In the genomic region with DNA sequence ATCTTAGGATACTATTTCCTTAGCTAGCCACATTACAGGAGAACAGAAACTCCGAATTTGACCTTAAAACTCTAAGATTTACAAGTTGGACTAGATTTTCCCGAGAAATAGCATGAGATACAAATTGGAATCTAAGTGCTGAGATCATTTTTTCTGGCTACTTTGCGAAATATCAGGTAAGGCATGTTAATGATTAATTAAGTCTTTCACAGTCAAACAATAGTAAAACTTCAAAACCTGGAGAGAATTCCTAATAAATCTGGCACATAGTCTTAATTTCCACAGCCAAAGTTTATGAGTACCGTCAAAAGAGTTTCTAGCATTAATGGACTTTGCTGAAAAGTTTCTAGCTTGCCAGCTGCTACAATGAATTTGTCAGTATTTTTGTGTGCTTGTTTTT, we compare ENCODE assay signal across 28 cellular contexts.
"Had no signal": no experiment of that assay in that cellular context is flagged by ENCODE, and none has a peak within 500 bp of the region (broad histone marks: within the 10 kb centered on the region; RNA-seq: fewer than 3 reads in every experiment).

No MANE protein-coding gene starts in this region.

- H3K27ac ChIP-seq: colonic mucosa, coronary artery, dorsolateral prefrontal cortex, epithelial cell of prostate, esophagus muscularis mucosa, esophagus squamous epithelium, foreskin keratinocyte, gastrocnemius medialis, gastroesophageal sphincter, heart left ventricle, heart right ventricle had no signal

- ATAC-seq: effector memory CD8-positive, alpha-beta T cell; esophagus mucosa; foreskin keratinocyte; gastrocnemius medialis; gastroesophageal sphincter; heart left ventricle; heart right ventricle had no signal

- DNase-seq: colonic mucosa; cortex of kidney; dermis blood vessel endothelial cell; dorsolateral prefrontal cortex; effector CD4-positive, alpha-beta T cell; effector CD8-positive, alpha-beta T cell; effector memory CD4-positive, alpha-beta T cell; effector memory CD8-positive, alpha-beta T cell; endodermal cell; erythroblast; esophagus squamous epithelium; foreskin fibroblast; foreskin keratinocyte; foreskin melanocyte; gastrocnemius medialis; glutamatergic neuron; head of caudate nucleus; heart left ventricle; heart right ventricle had no signal

- H3K4me1 ChIP-seq: colonic mucosa, esophagus muscularis mucosa, esophagus squamous epithelium, foreskin keratinocyte, gastrocnemius medialis, gastroesophageal sphincter, heart left ventricle, heart right ventricle had no signal

- H3K9me3 ChIP-seq: colonic mucosa, esophagus muscularis mucosa, esophagus squamous epithelium, gastrocnemius medialis had no signal

- FAIRE-seq: colon, endometrium, endothelial cell of umbilical vein, frontal cortex had no signal

- H3K36me3 ChIP-seq: colonic mucosa, esophagus muscularis mucosa, esophagus squamous epithelium, gastrocnemius medialis, gastroesophageal sphincter, heart left ventricle, heart right ventricle had no signal

- H3K4me3 ChIP-seq: colonic mucosa, coronary artery, dorsolateral prefrontal cortex, esophagus muscularis mucosa, esophagus squamous epithelium, gastrocnemius medialis, gastroesophageal sphincter, heart left ventricle, heart right ventricle had no signal

- H3K27me3 ChIP-seq: colonic mucosa, dorsolateral prefrontal cortex, esophagus muscularis mucosa, esophagus squamous epithelium, foreskin keratinocyte, gastrocnemius medialis, gastroesophageal sphincter, heart left ventricle, heart right ventricle had no signal
